In the genomic region with DNA sequence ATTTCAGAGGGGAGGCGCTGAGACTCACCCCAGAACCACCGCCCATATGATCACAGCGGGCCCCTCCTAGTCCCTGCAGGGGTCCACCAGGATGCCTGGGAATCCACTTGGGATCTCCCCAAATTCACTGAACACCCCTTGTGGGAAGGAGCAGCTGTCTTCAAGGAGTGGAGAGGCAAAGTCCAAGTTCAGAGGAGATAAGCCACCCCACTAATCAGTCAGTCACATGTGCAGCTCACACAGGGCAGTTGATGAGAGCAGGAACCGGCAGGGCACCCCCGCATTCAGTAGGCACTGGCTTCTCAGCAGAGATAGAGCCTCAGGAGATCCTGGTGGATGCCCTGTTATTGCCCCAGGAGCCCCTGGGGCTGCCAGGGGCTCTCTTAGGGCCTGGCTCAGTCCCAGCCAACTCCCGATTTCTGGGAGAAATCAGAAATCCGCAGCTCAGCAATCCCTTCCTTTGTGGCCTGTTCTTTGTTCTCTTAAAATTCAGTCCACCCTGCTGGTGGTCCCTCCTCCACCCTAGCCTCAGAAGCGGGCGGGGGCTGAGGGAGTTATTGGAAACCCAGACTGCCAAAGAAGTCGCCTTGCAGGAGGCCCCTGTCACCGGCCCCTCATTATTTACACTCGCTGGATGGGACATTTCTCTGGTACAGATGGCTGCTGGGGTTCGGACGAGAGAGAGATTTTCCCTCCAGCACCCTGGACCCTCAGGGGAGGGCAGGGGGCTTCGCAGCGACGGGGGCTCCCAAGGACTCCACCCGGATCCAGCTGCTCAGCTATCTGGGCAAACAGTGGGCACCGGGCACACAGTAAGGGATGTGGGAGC, we compare ENCODE assay signal across 8 cellular contexts. TPM values are rescaled to one million over a fixed set of nuclear protein-coding genes. Genes with fewer than 3 reads are reported as not detected.
DNase-seq lines count a peak whose midpoint lies in the region; ATAC-seq, FAIRE-seq and TF ChIP-seq lines count a peak whose summit lies in the region.

No MANE protein-coding gene starts in this region.

- DNase-seq in AG09309 (ENCODE audit: low read depth) (no peak), K562 (ENCODE audit: extremely low read depth in 1 of 4, low spot score in 3 of 4) (peak in 2 of 4 experiments; percentile 60 to 85), right lobe of liver (peak; percentile 48 to 71 (median 70)), tibial artery (no peak), pons (ENCODE audit: low spot score) (no peak)
- no peak for DNase-seq in Jurkat, Clone E6-1 (ENCODE audit: low read depth, low spot score)
- no peak for DNase-seq in stimulated activated CD4-positive, alpha-beta T cell treated with anti-CD3 and anti-CD28 coated beads, Interleukin-15, amount 100 ng/mL, for 24 hours

- BruUV-seq in K562 (replicated peaks; lab: Mats Ljungman, UMichigan): TSS peak; percentile 67

- H2AFZ ChIP-seq in K562 (ENCODE audit: low read depth, low read length): peak overlapping the region; percentile 92

- H3K36me3 ChIP-seq in K562 (ENCODE audit: control insufficient read depth, insufficient read depth, low read length): peaks cover 8% of the 10 kb centered on the region; the same call in 1 of the 3 replicates
- H3K36me3 ChIP-seq in right lobe of liver: no peaks in the 10 kb centered on the region
- no peaks in the 10 kb centered on the region for H3K36me3 ChIP-seq in tibial artery

- H3K4me2 ChIP-seq in K562 (ENCODE audit: insufficient read depth, low read length): peak overlapping the region; percentile 81

- TF ChIP-seq EP300 in K562 (IDR thresholded peaks at IDR 0.05; ENCODE audit: low read length): peak; percentile 77

- POLR2A ChIA-PET in K562 (lab: Yijun Ruan, JAX): interaction anchor here (0.6 to 1.6 kb wide), 9 partner anchors 8 to 1764 kb away, joined by 3 to 8 read pairs (median 4); a partner anchor contains a TSS

- no peaks in the 10 kb centered on the region for H4K20me1 ChIP-seq in K562 (replicated peaks; ENCODE audit: control insufficient read depth, insufficient read depth, low read length)

- WGBS in K562 (ENCODE audit: insufficient coverage, low coverage, missing lambda C conversion rate): 4% methylated on average over 19 of the region's 19 CpGs
- 5% methylated on average over 12 of the region's 19 CpGs for WGBS in right lobe of liver (ENCODE audit: insufficient coverage, low coverage, low lambda C conversion rate, missing lambda C conversion rate)

- H3K9ac ChIP-seq in K562 (ENCODE audit: insufficient read depth in 1 of 2, low read depth in 2 of 2, low read length in 2 of 2): peak overlapping the region; percentile 69 to 94

- H3K4me3 ChIP-seq in AG09309 (ENCODE audit: control insufficient read depth, low read depth, low read length) (peak overlapping the region; percentile 90), K562 (peak overlapping the region; percentile 77), right lobe of liver (peak overlapping the region; percentile 60 to 92 (median 85)), tibial artery (peak overlapping the region; percentile 76 to 94)
- H3K4me3 ChIP-seq in Jurkat, Clone E6-1 (ENCODE audit: low read length): peak overlapping the region; percentile 42

- CTCF ChIA-PET in K562 (lab: Yijun Ruan, JAX; ENCODE audit: low intra/inter-chr PET ratio): interaction anchor here (0.6 to 2.6 kb wide), 2 partner anchors 9 to 60 kb away, joined by 4 to 14 read pairs; no protein-coding TSS in a partner anchor

- peak; percentile 93 for FAIRE-seq in K562 (lab: Jason Lieb, UNC)

- TF ChIP-seq POLR2A in K562 (conservative IDR thresholded peaks at IDR 0.05) (no peak; the same call in 1 of the 2 replicates), right lobe of liver (IDR thresholded peaks at IDR 0.05) (peak; percentile 25)

- H3K4me1 ChIP-seq in K562 (replicated peaks in 1 of 2; ENCODE audit: control insufficient read depth in 2 of 2, insufficient read depth in 2 of 2, low read length in 2 of 2) (peaks cover 40 to 68% of the 10 kb centered on the region in 2 experiments), right lobe of liver (peaks cover 0 to 45% (median 12%) of the 10 kb centered on the region in 4 donors), tibial artery (peaks cover 0 to 60% (median 54%) of the 10 kb centered on the region in 4 donors)

- TF ChIP-seq CTCF in AG09309 (IDR thresholded peaks at IDR 0.05; ENCODE audit: control insufficient read depth, insufficient read depth, low read depth, low read length, missing control alignments) (no peak), K562 (IDR thresholded peaks at IDR 0.05 in 2 of 3, conservative IDR thresholded peaks at IDR 0.05 in 1 of 3; ENCODE audit: insufficient read depth in 2 of 3, low read depth in 1 of 3, low read length in 3 of 3) (no peak), right lobe of liver (IDR thresholded peaks at IDR 0.05) (no peak), tibial artery (IDR thresholded peaks at IDR 0.05) (no peak)

- H3K9me3 ChIP-seq in K562 (replicated peaks; ENCODE audit: control insufficient read depth, insufficient read depth, low read depth, low read length) (no peaks in the 10 kb centered on the region), right lobe of liver (no peaks in the 10 kb centered on the region), tibial artery (no peaks in the 10 kb centered on the region)

- peaks cover 56% of the 10 kb centered on the region for H3K79me2 ChIP-seq in K562 (ENCODE audit: control insufficient read depth, insufficient read depth, low read length)

- H3K27ac ChIP-seq in K562 (ENCODE audit: extremely low read depth, low read depth, low read length) (peak overlapping the region; percentile 70), right lobe of liver (peak overlapping the region; percentile 92 to 96 (median 92)), tibial artery (peak overlapping the region; percentile 97 to 98)

- intact Hi-C loops in K562 (cut with micrococcal nuclease): loop anchor here (2.0 to 5.0 kb wide), 3 partner anchors 19 to 77 kb away; a partner anchor contains a TSS
- intact Hi-C loops in right lobe of liver (cut with DNase I): loop anchor here in 1 of 2 donors (10.0 kb wide), 1 partner anchor 55 kb away; no protein-coding TSS in a partner anchor
- intact Hi-C loops in tibial artery (cut with DNase I; ENCODE audit: low total_unique reads): loop anchor here (2.0 to 10.0 kb wide), 3 partner anchors 17 to 215 kb away; a partner anchor contains a TSS

- TF ChIP-seq RAD21 in K562 (CRISPR knock-in tag; conservative IDR thresholded peaks at IDR 0.05 in 1 of 2, IDR thresholded peaks at IDR 0.05 in 1 of 2): no peak

- no peaks in the 10 kb centered on the region for H3K27me3 ChIP-seq in K562 (ENCODE audit: control insufficient read depth in 2 of 2, insufficient read depth in 2 of 2, low read length in 2 of 2)
- no peaks in the 10 kb centered on the region for H3K27me3 ChIP-seq in right lobe of liver
- H3K27me3 ChIP-seq in tibial artery: no peaks in the 10 kb centered on the region

- in situ Hi-C loops in K562 (cut with MboI): no loop called here

- ATAC-seq in K562 (peak; percentile 22), right lobe of liver (peak in 1 of 4 donors; percentile 2), GM19023 (IDR thresholded peaks at IDR 0.05; ENCODE audit: unreplicated experiment) (no peak)

- peaks cover 3% of the 10 kb centered on the region for H3K9me1 ChIP-seq in K562 (ENCODE audit: control insufficient read depth, insufficient read depth, low read length)

TF ChIP-seq in K562, 482 proteins besides CTCF, POLR2A, EP300 and RAD21 (continues in another document):
- TF ChIP-seq BHLHE40 (IDR thresholded peaks at IDR 0.05; ENCODE audit: low read length): peak; percentile 84
- no peak for TF ChIP-seq NR4A1 (CRISPR knock-in tag; IDR thresholded peaks at IDR 0.05)
- TF ChIP-seq NR4A1 (tag; IDR thresholded peaks at IDR 0.05): no peak
- TF ChIP-seq PYGO2 (tag; IDR thresholded peaks at IDR 0.05): no peak

RNA-seq across cellular contexts. Expression of a gene that starts 1.9 kb away (rescaled TPM):
- polyA plus RNA-seq in Jurkat, Clone E6-1 (2012; ENCODE audit: insufficient read depth, insufficient read length): 2.1 TPM
- 19.6 and 53.2 TPM in 2 replicates for total RNA-seq in K562 (2011; cell fraction: chromatin; rRNA removed; ENCODE audit: low replicate concordance)
- total RNA-seq in K562 (2011; cell fraction: nucleolus; rRNA removed): 40.4 and 45.0 TPM in 2 replicates
- 28.5 and 29.0 TPM in 2 replicates for total RNA-seq in K562 (2011; cell fraction: nucleoplasm; rRNA removed)
- total RNA-seq in K562 (2014; rRNA removed) (16.1 and 19.9 TPM in 2 replicates), K562 (2014; rRNA removed; fragmentation: Illumina TruSeq; extraction: Trizol) (7.4 and 8.0 TPM in 2 replicates), K562 (2015; rRNA removed; fragmentation: Illumina TruSeq; extraction: Trizol) (15.9 TPM in 2 replicates), K562 (2021) (20.4 and 20.8 TPM in 2 replicates), right lobe of liver (10 to 100 TPM; 27.5 to 34.9 (median 30.9) TPM)
- polyA plus RNA-seq in K562 (2011; rRNA removed) (8.8 and 12.3 TPM in 2 replicates), K562 (2014; fragmentation: Illumina TruSeq; extraction: Trizol) (10.2 and 15.3 TPM in 2 replicates), K562 (2014; fragmentation: Nextera tagmentation; extraction: Ambion mirVana) (1 to 10 TPM in 1 of 2 experiments, under 1 TPM in 1; 0.65 to 1.1 TPM), K562 (2014; rRNA removed) (13.3 and 13.4 TPM in 2 replicates)
- 9.2 and 35.2 TPM in 2 replicates for polyA plus RNA-seq in K562 (2011; cell fraction: cytosol; rRNA removed)
- 9.0 and 12.0 TPM in 2 replicates for polyA plus RNA-seq in K562 (2011; cell fraction: nucleus; rRNA removed)
- 19.2 and 20.7 TPM in 2 replicates for polyA plus RNA-seq in K562 (2012)
- 7.4 and 13.8 TPM in 2 replicates for polyA minus RNA-seq in K562 (2011; rRNA and poly(A)+ RNA removed)
- polyA minus RNA-seq in K562 (2011; cell fraction: cytosol; rRNA and poly(A)+ RNA removed): 14.7 and 19.6 TPM in 2 replicates
- 19.3 and 19.4 TPM in 2 replicates for polyA minus RNA-seq in K562 (2011; cell fraction: nucleus; rRNA and poly(A)+ RNA removed)

RNA-seq across cellular contexts. Expression of a gene that starts 48.3 kb away (rescaled TPM):
- polyA plus RNA-seq in Jurkat, Clone E6-1 (2012; ENCODE audit: insufficient read depth, insufficient read length): not detected
- total RNA-seq in K562 (2011; cell fraction: chromatin; rRNA removed; ENCODE audit: low replicate concordance): not detected in 2 replicates
- not detected in 2 replicates for total RNA-seq in K562 (2011; cell fraction: nucleolus; rRNA removed)
- total RNA-seq in K562 (2011; cell fraction: nucleoplasm; rRNA removed): not detected in 2 replicates
- total RNA-seq in K562 (2014; rRNA removed): not detected in 2 replicates
- not detected in 2 replicates for total RNA-seq in K562 (2014; rRNA removed; fragmentation: Illumina TruSeq; extraction: Trizol)
- not detected in 2 replicates for total RNA-seq in K562 (2015; rRNA removed; fragmentation: Illumina TruSeq; extraction: Trizol)
- not detected in 2 replicates for total RNA-seq in K562 (2021)
- polyA plus RNA-seq in K562 (2011; rRNA removed): not detected in 2 replicates
- polyA plus RNA-seq in K562 (2011; cell fraction: cytosol; rRNA removed): not detected in 2 replicates
- 0.08 TPM in 1 of 2 replicates, not detected in the other for polyA plus RNA-seq in K562 (2011; cell fraction: nucleus; rRNA removed)
- polyA plus RNA-seq in K562 (2012): not detected in 2 replicates
- not detected in 2 replicates for polyA plus RNA-seq in K562 (2014; fragmentation: Illumina TruSeq; extraction: Trizol)
- not detected for polyA plus RNA-seq in K562 (2014; fragmentation: Nextera tagmentation; extraction: Ambion mirVana)
- not detected in 2 replicates for polyA plus RNA-seq in K562 (2014; rRNA removed)
- polyA minus RNA-seq in K562 (2011; rRNA and poly(A)+ RNA removed): not detected in 2 replicates
- not detected in 2 replicates for polyA minus RNA-seq in K562 (2011; cell fraction: cytosol; rRNA and poly(A)+ RNA removed)
- not detected in 2 replicates for polyA minus RNA-seq in K562 (2011; cell fraction: nucleus; rRNA and poly(A)+ RNA removed)
- not detected for total RNA-seq in right lobe of liver

Comparison
In these comparisons a context has a peak if more than half of its experiments do, and no peak if none do; other contexts are left out.
1. DNase-seq: peak in right lobe of liver (3 of 3); none in AG09309 (single experiment), Jurkat, Clone E6-1 (single experiment), tibial artery (0 of 2), pons (single experiment) and stimulated activated CD4-positive, alpha-beta T cell treated with anti-CD3 and anti-CD28 coated beads, Interleukin-15, amount 100 ng/mL, for 24 hours (single experiment).
2. Peak in every context shown above with its lines, with median percentiles within 50 percentile points of each other: H3K4me3 ChIP-seq and H3K27ac ChIP-seq.